ENCODE assay signal across 2 cellular contexts in genomic region chr5:61617995-61618525, GRCh38.
TF ChIP-seq lines count a peak whose summit lies in the region.

No MANE protein-coding gene starts in this region.

TF ChIP-seq in HCT116, 20 proteins besides CTCF, POLR2A, EP300 and RAD21 (continued from another document):
- TF ChIP-seq SRF (IDR thresholded peaks at IDR 0.05; ENCODE audit: low read depth), result no peak

TF ChIP-seq in HEK293T, 16 proteins besides CTCF, POLR2A, EP300 and RAD21 (continued from another document):
- no peak for TF ChIP-seq ARNT (IDR thresholded peaks at IDR 0.05)
- TF ChIP-seq FOXM1 (IDR thresholded peaks at IDR 0.05; ENCODE audit: borderline replicate concordance), result no peak
- TF ChIP-seq BHLHE40 (IDR thresholded peaks at IDR 0.05; ENCODE audit: borderline replicate concordance), result no peak
